In genomic region chr3:186790261-186790981, GRCh38 we compare ENCODE assay signal across 9 cellular contexts. TPM values are rescaled to one million over a fixed set of nuclear protein-coding genes. Genes with fewer than 3 reads are reported as not detected.
DNase-seq lines count a peak whose midpoint lies in the region; ATAC-seq lines count a peak whose summit lies in the region.
"Had no signal": no experiment of that assay in that cellular context is flagged by ENCODE, and none has a peak within 500 bp of the region (broad histone marks: within the 10 kb centered on the region; RNA-seq: fewer than 3 reads in every experiment).

No MANE protein-coding gene starts in this region.

- H3K9me2 ChIP-seq in Karpas-422 (replicated peaks; ENCODE audit: insufficient read depth, low read length), result no peaks in the 10 kb centered on the region

- ATAC-seq in left lobe of liver (peak; percentile 51), HG03460 (IDR thresholded peaks at IDR 0.05; ENCODE audit: unreplicated experiment) (no peak), GM18858 (IDR thresholded peaks at IDR 0.05; ENCODE audit: unreplicated experiment) (no peak)

- DNase-seq in ELR (ENCODE audit: low read depth) (peak; percentile 81), Karpas-422 (peak; percentile 88), left lobe of liver (ENCODE audit: low spot score) (no peak), NCI-H1048 (lab: John Stamatoyannopoulos, UW) (no peak)
- peak; percentile 82 for DNase-seq in activated CD8-positive, alpha-beta memory T cell treated with anti-CD3 and anti-CD28 coated beads, Interleukin-2, amount 50 U/mL, for 48 hours
- no peak for DNase-seq in effector CD4-positive, alpha-beta T cell

- no peak overlapping the region for H3K9ac ChIP-seq in Karpas-422 (ENCODE audit: low read length)

- H3K36me3 ChIP-seq in Karpas-422 (ENCODE audit: insufficient read depth, low read length), result peaks cover 59% of the 10 kb centered on the region

- H3K27me3 ChIP-seq in Karpas-422 (ENCODE audit: low read length), result no peaks in the 10 kb centered on the region

- H2AFZ ChIP-seq in Karpas-422 (ENCODE audit: low read length), result no peak overlapping the region

- no peak overlapping the region for H3K4me2 ChIP-seq in Karpas-422 (ENCODE audit: low read depth, low read length, poor library complexity, severe bottlenecking)

- H3K79me2 ChIP-seq in Karpas-422 (ENCODE audit: low read length), result peaks cover 4% of the 10 kb centered on the region

- peaks cover 35% of the 10 kb centered on the region for H4K20me1 ChIP-seq in Karpas-422 (ENCODE audit: insufficient read depth, low read depth, low read length)

- peak overlapping the region; percentile 31 for H3K27ac ChIP-seq in Karpas-422 (ENCODE audit: low read length)

- no peaks in the 10 kb centered on the region for H3K9me3 ChIP-seq in Karpas-422 (ENCODE audit: low read length)

- no peak overlapping the region for H3K4me3 ChIP-seq in Karpas-422 (ENCODE audit: low read length)

- H3K4me1 ChIP-seq in Karpas-422 (ENCODE audit: low read length), result peaks cover 37% of the 10 kb centered on the region

RNA-seq across cellular contexts. Expression of gene EIF4A2, which starts 7.0 kb away (rescaled TPM):
- total RNA-seq in Karpas-422 (2014; rRNA removed; shearing (Covaris generic); ENCODE audit: low replicate concordance), result 541 and 657 TPM in 2 replicates
- total RNA-seq in left lobe of liver, result 143 TPM

RNA-seq across cellular contexts. Expression of gene RFC4, which starts 15.9 kb away (rescaled TPM):
- total RNA-seq in Karpas-422 (2014; rRNA removed; shearing (Covaris generic); ENCODE audit: low replicate concordance), result 59.7 and 80.7 TPM in 2 replicates
- total RNA-seq in left lobe of liver, result 7.1 TPM

RNA-seq across cellular contexts. Expression of gene ADIPOQ, which starts 52.1 kb away (rescaled TPM):
- total RNA-seq in Karpas-422 (2014; rRNA removed; shearing (Covaris generic); ENCODE audit: low replicate concordance), result not detected in 2 replicates
- not detected for total RNA-seq in left lobe of liver
- total RNA-seq: T-helper 2 cell treated with Interferon-gamma antibody and Interleukin-4, amounts not matched to agents 100 ng/mL and 5 ng/mL, for 36 hours had no signal

Comparison
In these comparisons a context has a peak if more than half of its experiments do, and no peak if none do; other contexts are left out.
1. DNase-seq: peak in ELR (single experiment), Karpas-422 (single experiment) and activated CD8-positive, alpha-beta memory T cell treated with anti-CD3 and anti-CD28 coated beads, Interleukin-2, amount 50 U/mL, for 48 hours (single experiment); none in left lobe of liver (single experiment), NCI-H1048 (single experiment) and effector CD4-positive, alpha-beta T cell (single experiment).